ENCODE assay signal across 8 cellular contexts in genomic region chr13:51451134-51451466, GRCh38. TPM values are rescaled to one million over a fixed set of nuclear protein-coding genes. Genes with fewer than 3 reads are reported as not detected.
A peak's percentile ranks its signal among the peaks of the same experiment; 100 is the strongest.
DNase-seq lines count a peak whose midpoint lies in the region; ATAC-seq and TF ChIP-seq lines count a peak whose summit lies in the region.

No MANE protein-coding gene starts in this region.

- H3K4me1 ChIP-seq in OCI-LY3 (ENCODE audit: low read length) (peaks cover 28% of the 10 kb centered on the region), endocrine pancreas (ENCODE audit: control insufficient read depth, insufficient read depth, low read length) (peaks cover 27% of the 10 kb centered on the region)

- DNase-seq in GM19240 (ENCODE audit: insufficient read length, low spot score), result no peak
- DNase-seq in ureter (ENCODE audit: low spot score), result no peak

- H3K27ac ChIP-seq in C4-2B (peak overlapping the region; percentile 96), OCI-LY3 (ENCODE audit: low read length) (peak overlapping the region; percentile 87), neural cell (ENCODE audit: low read length) (peak overlapping the region; percentile 58)

- H3K4me2 ChIP-seq in OCI-LY3 (ENCODE audit: low read length) (peak overlapping the region; percentile 67), neural cell (ENCODE audit: low read length) (peak overlapping the region; percentile 74)

- no peaks in the 10 kb centered on the region for H3K9me2 ChIP-seq in neural cell (ENCODE audit: insufficient read depth, low read length)

- H3K36me3 ChIP-seq in OCI-LY3 (replicated peaks; ENCODE audit: low read depth, low read length) (peaks cover 56% of the 10 kb centered on the region), endocrine pancreas (ENCODE audit: control insufficient read depth, insufficient read depth, low read length) (no peaks in the 10 kb centered on the region), neural cell (ENCODE audit: insufficient read depth, low read length) (no peaks in the 10 kb centered on the region)

- TF ChIP-seq CTCF in C4-2B (conservative IDR thresholded peaks at IDR 0.05), result no peak
- no peak for TF ChIP-seq CTCF in OCI-LY3 (IDR thresholded peaks at IDR 0.05; ENCODE audit: low read depth, low read length)
- TF ChIP-seq CTCF in neural cell (IDR thresholded peaks at IDR 0.05; ENCODE audit: poor library complexity, severe bottlenecking), result no peak

- H3K9ac ChIP-seq in OCI-LY3 (ENCODE audit: low read length), result peak overlapping the region; percentile 99
- H3K9ac ChIP-seq in endocrine pancreas (ENCODE audit: control insufficient read depth, insufficient read depth, low read length), result peak overlapping the region; percentile 87
- H3K9ac ChIP-seq in neural cell (ENCODE audit: low read length), result peak overlapping the region; percentile 93

- H2AFZ ChIP-seq in OCI-LY3 (ENCODE audit: low read depth, low read length) (no peak overlapping the region), neural cell (ENCODE audit: low read depth, low read length) (peak overlapping the region; percentile 6)

- H3F3A ChIP-seq in neural cell (ENCODE audit: insufficient read depth, low read length, poor library complexity, severe bottlenecking), result peaks cover 6% of the 10 kb centered on the region

- peaks cover 46% of the 10 kb centered on the region for H3K79me2 ChIP-seq in OCI-LY3 (ENCODE audit: low read length)
- peaks cover 10% of the 10 kb centered on the region for H3K79me2 ChIP-seq in neural cell (replicated peaks; ENCODE audit: insufficient read depth, low read length)

- no peak for TF ChIP-seq RAD21 in neural cell (conservative IDR thresholded peaks at IDR 0.05)

- H3K27me3 ChIP-seq in OCI-LY3 (ENCODE audit: low read depth, low read length), result no peaks in the 10 kb centered on the region
- no peaks in the 10 kb centered on the region for H3K27me3 ChIP-seq in endocrine pancreas (ENCODE audit: control insufficient read depth, insufficient read depth, low read length)
- H3K27me3 ChIP-seq in neural cell (ENCODE audit: insufficient read depth, low read depth, low read length), result no peaks in the 10 kb centered on the region

- no peak for TF ChIP-seq EP300 in neural cell (conservative IDR thresholded peaks at IDR 0.05; ENCODE audit: poor library complexity, severe bottlenecking)

- ATAC-seq in GM18511 (IDR thresholded peaks at IDR 0.05; ENCODE audit: unreplicated experiment) (no peak), HG02571 (IDR thresholded peaks at IDR 0.05; ENCODE audit: unreplicated experiment) (no peak)

- peaks cover 4% of the 10 kb centered on the region; the same call in 1 of the 2 replicates for H4K20me1 ChIP-seq in OCI-LY3 (ENCODE audit: insufficient read depth, low read length)
- H4K20me1 ChIP-seq in neural cell (ENCODE audit: insufficient read depth), result no peaks in the 10 kb centered on the region

- H3K9me3 ChIP-seq in OCI-LY3 (ENCODE audit: insufficient read depth, low read length) (peaks cover 11% of the 10 kb centered on the region; the same call in 1 of the 2 replicates), endocrine pancreas (ENCODE audit: control insufficient read depth, low read length) (no peaks in the 10 kb centered on the region), neural cell (ENCODE audit: low read length) (no peaks in the 10 kb centered on the region)

- H3K4me3 ChIP-seq in OCI-LY3 (ENCODE audit: low read length) (peak overlapping the region; percentile 87), endocrine pancreas (ENCODE audit: control insufficient read depth, insufficient read depth, low read length) (peak overlapping the region; percentile 95), neural cell (ENCODE audit: low read length) (peak overlapping the region; percentile 93)

TF ChIP-seq in neural cell, 6 proteins besides CTCF, POLR2A, EP300 and RAD21:
- TF ChIP-seq MXI1 (conservative IDR thresholded peaks at IDR 0.05; ENCODE audit: poor library complexity, severe bottlenecking), result no peak
- TF ChIP-seq TAF1 (IDR thresholded peaks at IDR 0.05; ENCODE audit: low read depth), result no peak
- no peak for TF ChIP-seq SMC3 (conservative IDR thresholded peaks at IDR 0.05; ENCODE audit: poor library complexity)
- no peak for TF ChIP-seq POLR2AphosphoS5 (IDR thresholded peaks at IDR 0.05)
- no peak for TF ChIP-seq EZH2 (IDR thresholded peaks at IDR 0.05; ENCODE audit: borderline replicate concordance, insufficient read depth, low read length, poor library complexity, severe bottlenecking)
- TF ChIP-seq REST (IDR thresholded peaks at IDR 0.05; ENCODE audit: borderline replicate concordance), result no peak

RNA-seq across cellular contexts. Expression of gene INTS6, which starts 1.7 kb away (rescaled TPM):
- 22.6 and 31.1 TPM in 2 replicates for polyA plus RNA-seq in neural cell
- 73.5 and 80.3 TPM in 2 replicates for polyA minus RNA-seq in neural cell
- 49.7 TPM for total RNA-seq in ureter
